8 cellular contexts compared by ENCODE assay signal in the genomic region with DNA sequence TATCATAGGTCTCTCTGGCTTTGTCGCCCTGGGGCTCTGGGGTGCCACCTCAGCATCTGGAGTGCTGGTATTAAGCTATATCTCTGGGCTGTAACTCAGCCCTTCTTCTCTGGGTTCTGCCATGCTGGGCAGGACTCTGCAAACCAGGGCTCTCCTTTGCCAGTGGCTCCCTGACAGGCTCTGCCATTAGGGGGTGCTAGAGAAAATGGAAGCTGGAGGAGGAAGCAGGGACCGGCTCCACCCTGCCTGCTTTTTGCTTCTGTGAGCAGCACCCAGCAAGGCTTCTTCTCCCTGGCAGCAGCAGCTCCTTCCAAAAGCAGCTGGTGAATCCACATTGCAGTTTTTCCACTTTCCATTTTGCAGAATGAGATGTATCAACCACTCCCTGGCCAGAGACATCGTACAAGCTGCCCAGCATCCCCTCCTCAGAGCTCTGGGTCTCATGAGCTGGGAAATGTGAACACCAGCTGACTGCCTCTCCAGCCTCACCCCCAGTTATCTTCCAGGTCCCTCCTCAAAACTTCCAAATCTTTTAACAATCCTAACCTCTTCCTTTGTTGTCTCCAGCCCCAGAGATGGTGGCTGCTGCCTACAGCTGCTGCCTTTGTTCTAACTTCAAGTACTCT.
A peak's percentile ranks its signal among the peaks of the same experiment; 100 is the strongest.
DNase-seq lines count a peak whose midpoint lies in the region; ATAC-seq and TF ChIP-seq lines count a peak whose summit lies in the region.

No MANE protein-coding gene starts in this region.

- H3K4me3 Mint-ChIP-seq in activated T-cell treated with anti-CD3 and anti-CD28 coated beads, Interleukin-2, amount 50 U/mL, for 72 hours = no peak overlapping the region

- H3K9me3 Mint-ChIP-seq in activated T-cell treated with anti-CD3 and anti-CD28 coated beads, Interleukin-2, amount 50 U/mL, for 72 hours = no peaks in the 10 kb centered on the region

- H3K27ac ChIP-seq in prostate gland = no peak overlapping the region

- H3K9me3 ChIP-seq in prostate gland = no peaks in the 10 kb centered on the region

- no peak overlapping the region for H3K4me3 ChIP-seq in prostate gland

- no peaks in the 10 kb centered on the region for H3K36me3 ChIP-seq in prostate gland

- no peaks in the 10 kb centered on the region for H3K4me1 ChIP-seq in prostate gland (replicated peaks)

- peaks cover 71% of the 10 kb centered on the region for H3K27me3 Mint-ChIP-seq in activated T-cell treated with anti-CD3 and anti-CD28 coated beads, Interleukin-2, amount 50 U/mL, for 72 hours (ENCODE audit: low read depth)

- no peak overlapping the region for H3K27ac Mint-ChIP-seq in activated T-cell treated with anti-CD3 and anti-CD28 coated beads, Interleukin-2, amount 50 U/mL, for 72 hours

- WGBS in prostate gland = 31% methylated on average over 3 of the region's 3 CpGs

- TF ChIP-seq POLR2A in prostate gland (IDR thresholded peaks at IDR 0.05) = no peak

- intact Hi-C loops in prostate gland (cut with DNase I) = no loop called here

- peaks cover 9% of the 10 kb centered on the region for H3K27me3 ChIP-seq in prostate gland (replicated peaks; ENCODE audit: insufficient read depth)

- H3K36me3 Mint-ChIP-seq in activated T-cell treated with anti-CD3 and anti-CD28 coated beads, Interleukin-2, amount 50 U/mL, for 72 hours (ENCODE audit: insufficient read depth in 2 of 2) = no peaks in the 10 kb centered on the region

- DNase-seq in DMS153 treated with DMSO at 0.1 percent for 48 hours (lab: John Stamatoyannopoulos, UW; ENCODE audit: unreplicated experiment) (peak; percentile 11), HCEC 1CT (peak; percentile 64), NCI-H82 (lab: John Stamatoyannopoulos, UW) (peak; percentile 74), germinal center (ENCODE audit: low spot score) (peak; percentile 58), prostate gland (ENCODE audit: low spot score) (peak; percentile 42), LoVo (ENCODE audit: low spot score) (no peak), GF-D8 (lab: John Stamatoyannopoulos, UW) (no peak)
- DNase-seq in activated T-cell treated with anti-CD3 and anti-CD28 coated beads, Interleukin-2, amount 50 U/mL, for 72 hours = peak; percentile 47 to 48

- ATAC-seq in activated T-cell treated with anti-CD3 and anti-CD28 coated beads, Interleukin-2, amount 50 U/mL, for 72 hours (replicated peaks in 1 of 2) = peak; percentile 54 to 62

- peak in 3 of 4 experiments; percentile 30 to 70 (median 53) for TF ChIP-seq CTCF in prostate gland (IDR thresholded peaks at IDR 0.05)

- H3K4me1 Mint-ChIP-seq in activated T-cell treated with anti-CD3 and anti-CD28 coated beads, Interleukin-2, amount 50 U/mL, for 72 hours (ENCODE audit: low read depth) = peaks cover 6% of the 10 kb centered on the region

Comparison
In these comparisons a context has a peak if more than half of its experiments do, and no peak if none do; other contexts are left out.
1. DNase-seq: peak in DMS153 treated with DMSO at 0.1 percent for 48 hours (single experiment), HCEC 1CT (single experiment), NCI-H82 (single experiment), activated T-cell treated with anti-CD3 and anti-CD28 coated beads, Interleukin-2, amount 50 U/mL, for 72 hours (2 of 2), germinal center (single experiment) and prostate gland (single experiment); none in LoVo (single experiment) and GF-D8 (single experiment).